ENCODE assay signal across 10 cellular contexts in the genomic region with DNA sequence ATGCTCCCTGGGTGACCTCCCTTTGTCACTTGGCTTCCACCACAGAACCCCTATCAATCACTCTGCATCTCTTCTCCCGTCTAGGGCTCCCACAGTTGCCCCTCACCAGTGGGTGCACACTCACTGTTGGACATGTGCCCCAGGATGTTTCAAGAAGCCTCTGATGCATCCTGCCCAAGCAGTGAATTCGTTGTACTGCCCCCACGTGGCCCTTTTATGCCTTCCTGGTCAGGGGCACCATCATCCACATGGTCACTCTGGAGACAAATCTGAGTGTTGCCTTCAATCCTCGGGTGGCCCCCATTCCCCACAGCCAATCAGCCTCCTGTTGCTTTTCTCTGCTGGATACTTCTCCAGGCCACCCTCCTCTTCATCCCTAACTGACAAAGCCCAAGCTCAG. TPM values are rescaled to one million over a fixed set of nuclear protein-coding genes. Genes with fewer than 3 reads are reported as not detected.
DNase-seq lines count a peak whose midpoint lies in the region; ATAC-seq and TF ChIP-seq lines count a peak whose summit lies in the region.
"Had no signal": no experiment of that assay in that cellular context is flagged by ENCODE, and none has a peak within 500 bp of the region (broad histone marks: within the 10 kb centered on the region; RNA-seq: fewer than 3 reads in every experiment).

No MANE protein-coding gene starts in this region.

- H3K36me3 Mint-ChIP-seq in activated naive CD8-positive, alpha-beta T cell treated with anti-CD3 and anti-CD28 coated beads, Interleukin-2, amount 50 U/mL, for 24 hours (ENCODE audit: low read depth): no peaks in the 10 kb centered on the region

- no peak overlapping the region for H3K9ac ChIP-seq in OCI-LY3 (ENCODE audit: low read length)

- no peaks in the 10 kb centered on the region for H3K9me3 Mint-ChIP-seq in activated naive CD8-positive, alpha-beta T cell treated with anti-CD3 and anti-CD28 coated beads, Interleukin-2, amount 50 U/mL, for 24 hours

- H3K4me1 Mint-ChIP-seq in activated naive CD8-positive, alpha-beta T cell treated with anti-CD3 and anti-CD28 coated beads, Interleukin-2, amount 50 U/mL, for 24 hours: no peaks in the 10 kb centered on the region

- no peak overlapping the region for H3K27ac Mint-ChIP-seq in activated naive CD8-positive, alpha-beta T cell treated with anti-CD3 and anti-CD28 coated beads, Interleukin-2, amount 50 U/mL, for 24 hours

- peak; percentile 35 for ATAC-seq in esophagus mucosa
- no peak for ATAC-seq in HG03097 (IDR thresholded peaks at IDR 0.05; ENCODE audit: low FRiP score, unreplicated experiment)
- ATAC-seq in GM18511 (IDR thresholded peaks at IDR 0.05; ENCODE audit: unreplicated experiment): no peak
- no peak for ATAC-seq in activated naive CD8-positive, alpha-beta T cell treated with anti-CD3 and anti-CD28 coated beads, Interleukin-2, amount 50 U/mL, for 24 hours

- no peaks in the 10 kb centered on the region for H4K20me1 ChIP-seq in OCI-LY3 (ENCODE audit: insufficient read depth, low read length)

- no peaks in the 10 kb centered on the region for H3K27me3 Mint-ChIP-seq in activated naive CD8-positive, alpha-beta T cell treated with anti-CD3 and anti-CD28 coated beads, Interleukin-2, amount 50 U/mL, for 24 hours

- no peak overlapping the region for H3K4me3 ChIP-seq in cardiac muscle cell
- H3K4me3 ChIP-seq in OCI-LY3 (ENCODE audit: low read length): no peak overlapping the region
- H3K4me3 ChIP-seq: tibial nerve had no signal

- intact Hi-C loops in cardiac septum (cut with DNase I): no loop called here

- H3K4me1 ChIP-seq in cardiac muscle cell (ENCODE audit: low read depth): no peaks in the 10 kb centered on the region
- no peaks in the 10 kb centered on the region for H3K4me1 ChIP-seq in OCI-LY3 (ENCODE audit: low read length)
- H3K4me1 ChIP-seq: tibial nerve had no signal

- TF ChIP-seq CTCF in cardiac muscle cell (IDR thresholded peaks at IDR 0.05; ENCODE audit: low read depth, low read length) (peak; percentile 28), OCI-LY3 (IDR thresholded peaks at IDR 0.05; ENCODE audit: low read depth, low read length) (peak; percentile 40)

- H3K36me3 ChIP-seq in cardiac muscle cell (no peaks in the 10 kb centered on the region), OCI-LY3 (replicated peaks; ENCODE audit: low read depth, low read length) (no peaks in the 10 kb centered on the region)
- H3K36me3 ChIP-seq: tibial nerve had no signal

- H3K27ac ChIP-seq in cardiac muscle cell (no peak overlapping the region), OCI-LY3 (ENCODE audit: low read length) (no peak overlapping the region)
- H3K27ac ChIP-seq: tibial nerve had no signal

- no peak overlapping the region for H3K4me3 Mint-ChIP-seq in activated naive CD8-positive, alpha-beta T cell treated with anti-CD3 and anti-CD28 coated beads, Interleukin-2, amount 50 U/mL, for 24 hours

- H3K79me2 ChIP-seq in OCI-LY3 (ENCODE audit: low read length): no peaks in the 10 kb centered on the region

- no peaks in the 10 kb centered on the region for H3K9me3 ChIP-seq in cardiac muscle cell (ENCODE audit: low read depth)
- no peaks in the 10 kb centered on the region for H3K9me3 ChIP-seq in OCI-LY3 (ENCODE audit: insufficient read depth, low read length)
- H3K9me3 ChIP-seq: tibial nerve had no signal

- H3K4me2 ChIP-seq in OCI-LY3 (ENCODE audit: low read length): no peak overlapping the region

- no peaks in the 10 kb centered on the region for H3K27me3 ChIP-seq in cardiac muscle cell
- H3K27me3 ChIP-seq in OCI-LY3 (ENCODE audit: low read depth, low read length): no peaks in the 10 kb centered on the region

- DNase-seq in cardiac muscle cell (ENCODE audit: low read depth in 1 of 2, low spot score in 1 of 2) (peak; percentile 21 to 24), cardiac septum (ENCODE audit: low spot score) (no peak), MV-4-11 (lab: John Stamatoyannopoulos, UW) (no peak)
- no peak for DNase-seq in activated naive CD8-positive, alpha-beta T cell treated with anti-CD3 and anti-CD28 coated beads, Interleukin-2, amount 50 U/mL, for 24 hours
- DNase-seq: stimulated activated CD4-positive, alpha-beta T cell treated with anti-CD3 and anti-CD28 coated beads, Interleukin-12 subunit alpha, Interleukin-12 subunit beta, amount 100 ng/mL, for 4 hours had no signal

- H2AFZ ChIP-seq in OCI-LY3 (ENCODE audit: low read depth, low read length): no peak overlapping the region

RNA-seq across cellular contexts. Expression of gene ITIH6, which starts 12.2 kb away (rescaled TPM):
- total RNA-seq in cardiac muscle cell: 0.07 and 0.24 TPM in 2 replicates
- polyA plus RNA-seq in cardiac muscle cell: 0.07 TPM in 1 of 2 replicates, not detected in the other
- not detected for total RNA-seq in cardiac septum
- total RNA-seq in esophagus mucosa: not detected
- total RNA-seq: tibial nerve had no signal

RNA-seq across cellular contexts. Expression of gene MAGED2, which starts 21.6 kb away (rescaled TPM):
- total RNA-seq in cardiac muscle cell (778 and 956 TPM in 2 replicates), cardiac septum (91.5 TPM), esophagus mucosa (52.4 TPM)
- 972 and 1,145 TPM in 2 replicates for polyA plus RNA-seq in cardiac muscle cell

Comparison
In these comparisons a context has a peak if more than half of its experiments do, and no peak if none do; other contexts are left out.
1. DNase-seq: peak in cardiac muscle cell (2 of 2); none in cardiac septum (single experiment), MV-4-11 (single experiment) and activated naive CD8-positive, alpha-beta T cell treated with anti-CD3 and anti-CD28 coated beads, Interleukin-2, amount 50 U/mL, for 24 hours (single experiment).